Comparison of ENCODE assay signal across 8 cellular contexts in the genomic region with DNA sequence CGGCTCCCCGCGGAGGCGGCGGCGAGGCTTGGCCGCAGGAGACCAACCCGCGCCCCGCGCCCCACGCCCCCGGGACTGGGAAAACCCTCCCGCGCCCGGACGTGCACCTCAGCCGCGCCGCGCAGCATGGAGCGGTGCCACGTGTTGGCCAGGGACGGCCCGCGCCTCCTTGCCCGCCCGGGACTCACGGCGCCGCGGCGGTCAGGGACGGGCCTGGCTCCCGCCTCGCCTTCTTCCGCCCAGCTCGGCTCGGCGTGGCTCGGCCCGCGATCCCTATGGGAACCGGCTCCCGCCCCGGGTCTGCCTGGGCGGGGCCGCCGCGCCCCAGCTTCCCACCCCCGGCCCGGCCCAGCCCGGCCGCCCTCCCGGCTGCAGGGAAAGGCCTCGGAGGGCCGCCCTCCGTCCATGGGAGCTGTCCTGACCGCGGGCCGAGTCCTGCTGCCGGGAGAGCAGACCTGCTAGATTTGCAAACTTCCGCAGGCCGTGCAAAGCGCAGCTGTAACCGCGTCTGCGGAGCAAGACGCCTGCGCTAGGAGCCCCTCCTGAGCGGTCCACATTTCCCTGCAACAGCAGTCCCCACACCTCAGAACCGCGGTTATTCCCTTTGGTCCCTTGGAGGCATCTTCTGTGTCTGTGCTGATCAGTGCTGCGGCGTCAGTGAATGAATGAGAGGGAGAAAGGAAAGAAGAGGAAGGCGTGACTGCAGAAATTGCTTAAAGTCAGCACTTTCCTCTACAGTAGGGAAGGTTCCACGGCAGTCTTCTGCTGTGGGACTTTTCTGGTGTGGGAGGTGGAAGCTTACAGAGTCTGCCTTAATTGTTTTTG. TPM values are rescaled to one million over a fixed set of nuclear protein-coding genes. Genes with fewer than 3 reads are reported as not detected.
DNase-seq lines count a peak whose midpoint lies in the region; ATAC-seq and TF ChIP-seq lines count a peak whose summit lies in the region.

Gene CDKL1, minus strand, starts transcription at position 246 of the 825 bp plus-strand sequence. CDS start 1,013 bp downstream, outside the sequence.

- H3K9me3 ChIP-seq in lower lobe of right lung = no peaks in the 10 kb centered on the region

- intact Hi-C loops in lower lobe of right lung (cut with DNase I) = no loop called here

- DNase-seq in NCI-H2029 (lab: John Stamatoyannopoulos, UW) (peak; percentile 38), NCI-H2029 treated with DMSO at 0.1 percent for 48 hours (lab: John Stamatoyannopoulos, UW) (no peak), NCI-H2171 (lab: John Stamatoyannopoulos, UW) (peak; percentile 32), lower lobe of right lung (peak; percentile 80)
- peak; percentile 39 for DNase-seq in activated CD4-positive, alpha-beta memory T cell treated with anti-CD3 and anti-CD28 coated beads, Interleukin-2, amount 10 ng/mL, durations not matched to agents 7 days and 5 days
- DNase-seq in effector memory CD8-positive, alpha-beta T cell = peak; percentile 17 to 18 (median 17)
- DNase-seq in stimulated activated CD4-positive, alpha-beta T cell treated with anti-CD3 and anti-CD28 coated beads, Interleukin-4, amount 100 ng/mL, for 4 hours = peak; percentile 51 to 55

- H3K36me3 ChIP-seq in lower lobe of right lung = no peaks in the 10 kb centered on the region

- TF ChIP-seq CTCF in lower lobe of right lung (IDR thresholded peaks at IDR 0.05) = no peak

- ATAC-seq in HG02678 (IDR thresholded peaks at IDR 0.05; ENCODE audit: unreplicated experiment) (peak; percentile 57), lower lobe of right lung (peak; percentile 94 to 95)
- peak; percentile 81 for ATAC-seq in effector memory CD8-positive, alpha-beta T cell (replicated peaks)

- H3K4me3 ChIP-seq in lower lobe of right lung = peak within 1 kb of the TSS; percentile 86

- H3K27ac Mint-ChIP-seq in activated CD4-positive, alpha-beta memory T cell treated with anti-CD3 and anti-CD28 coated beads, Interleukin-2, amount 10 ng/mL, durations not matched to agents 7 days and 5 days = no peak within 1 kb of the TSS
- peak within 1 kb of the TSS in 1 of 2 donors; percentile 67 for H3K27ac Mint-ChIP-seq in effector memory CD8-positive, alpha-beta T cell

- H3K36me3 Mint-ChIP-seq in activated CD4-positive, alpha-beta memory T cell treated with anti-CD3 and anti-CD28 coated beads, Interleukin-2, amount 10 ng/mL, durations not matched to agents 7 days and 5 days (ENCODE audit: low read depth) = no peaks in the 10 kb centered on the region
- no peaks in the 10 kb centered on the region for H3K36me3 Mint-ChIP-seq in effector memory CD8-positive, alpha-beta T cell (ENCODE audit: insufficient read depth)

- H3K27ac ChIP-seq in lower lobe of right lung = peak within 1 kb of the TSS; percentile 93

- H3K4me3 Mint-ChIP-seq in activated CD4-positive, alpha-beta memory T cell treated with anti-CD3 and anti-CD28 coated beads, Interleukin-2, amount 10 ng/mL, durations not matched to agents 7 days and 5 days = peak within 1 kb of the TSS; percentile 78
- peak within 1 kb of the TSS; percentile 81 to 91 for H3K4me3 Mint-ChIP-seq in effector memory CD8-positive, alpha-beta T cell

- no peaks in the 10 kb centered on the region for H3K27me3 ChIP-seq in lower lobe of right lung (ENCODE audit: low read depth)

- H3K9me3 Mint-ChIP-seq in activated CD4-positive, alpha-beta memory T cell treated with anti-CD3 and anti-CD28 coated beads, Interleukin-2, amount 10 ng/mL, durations not matched to agents 7 days and 5 days = no peaks in the 10 kb centered on the region
- no peaks in the 10 kb centered on the region for H3K9me3 Mint-ChIP-seq in effector memory CD8-positive, alpha-beta T cell

- CTCF ChIA-PET in activated CD4-positive, alpha-beta memory T cell treated with anti-CD3 and anti-CD28 coated beads, Interleukin-2, amount 10 ng/mL, durations not matched to agents 7 days and 5 days (lab: Charles Lee) = interaction anchor here (0.6 to 2.9 kb wide), 4 partner anchors 76 to 421 kb away, joined by 3 to 10 read pairs (median 4); partner anchors contain the start of gene MAP4K5

- POLR2A ChIA-PET in activated CD4-positive, alpha-beta memory T cell treated with anti-CD3 and anti-CD28 coated beads, Interleukin-2, amount 10 ng/mL, durations not matched to agents 7 days and 5 days (lab: Charles Lee) = interaction anchor here (0.5 to 5.0 kb wide), 7 partner anchors 20 to 253 kb away, joined by 3 to 23 read pairs (median 4); partner anchors contain the start of genes DMAC2L and L2HGDH

- peaks cover 32% of the 10 kb centered on the region for H3K4me1 ChIP-seq in lower lobe of right lung

- peaks cover 6% of the 10 kb centered on the region for H3K27me3 Mint-ChIP-seq in activated CD4-positive, alpha-beta memory T cell treated with anti-CD3 and anti-CD28 coated beads, Interleukin-2, amount 10 ng/mL, durations not matched to agents 7 days and 5 days
- no peaks in the 10 kb centered on the region for H3K27me3 Mint-ChIP-seq in effector memory CD8-positive, alpha-beta T cell

- peaks cover 15% of the 10 kb centered on the region for H3K4me1 Mint-ChIP-seq in activated CD4-positive, alpha-beta memory T cell treated with anti-CD3 and anti-CD28 coated beads, Interleukin-2, amount 10 ng/mL, durations not matched to agents 7 days and 5 days
- H3K4me1 Mint-ChIP-seq in effector memory CD8-positive, alpha-beta T cell (ENCODE audit: low read depth in 2 of 2) = peaks cover 4 to 9% of the 10 kb centered on the region in 2 donors

RNA-seq across cellular contexts. Expression of gene CDKL1, which starts in this region (rescaled TPM):
- 1 to 10 TPM; 5.3 to 8.8 TPM for total RNA-seq in activated CD4-positive, alpha-beta memory T cell treated with anti-CD3 and anti-CD28 coated beads, Interleukin-2, amount 10 ng/mL, durations not matched to agents 7 days and 5 days
- 25.3 TPM for total RNA-seq in lower lobe of right lung
